In genomic region chr14:69048456-69048855, GRCh38 we compare ENCODE assay signal across 10 cellular contexts.
A peak's percentile ranks its signal among the peaks of the same experiment; 100 is the strongest.
DNase-seq lines count a peak whose midpoint lies in the region; ATAC-seq, FAIRE-seq and TF ChIP-seq lines count a peak whose summit lies in the region.
"Had no signal": no experiment of that assay in that cellular context is flagged by ENCODE, and none has a peak within 500 bp of the region (broad histone marks: within the 10 kb centered on the region; RNA-seq: fewer than 3 reads in every experiment).

No MANE protein-coding gene starts in this region.

- no peak for FAIRE-seq in GM19239 (lab: Jason Lieb, UNC)
- FAIRE-seq: colon had no signal

- BruUV-seq in IMR-90 (replicated peaks; lab: Mats Ljungman, UMichigan), result no TSS peak

- intact Hi-C loops in IMR-90 (cut with micrococcal nuclease), result loop anchor here (10.0 kb wide), 1 partner anchor 46 kb away; no protein-coding TSS in a partner anchor

- no peak overlapping the region for H2BK120ac ChIP-seq in IMR-90 (ENCODE audit: low read depth, low read length)

- H3K23ac ChIP-seq in IMR-90 (ENCODE audit: low read depth, low read length), result no peak overlapping the region

- H2BK15ac ChIP-seq in IMR-90 (ENCODE audit: low read depth, low read length), result 0 out of 3 replicates have a peak overlapping the region, but pooled peaks have one; percentile 4

- H3K27ac ChIP-seq in IMR-90 (ENCODE audit: insufficient read depth, low read length), result no peak overlapping the region

- H2AK9ac ChIP-seq in IMR-90 (replicated peaks; ENCODE audit: low read depth, low read length, poor library complexity), result no peak overlapping the region

- CTCF ChIA-PET in IMR-90 (lab: Yijun Ruan, JAX) (no interaction called here), WTC11 (lab: Charles Lee) (no interaction called here)

- no peak overlapping the region for H2BK20ac ChIP-seq in IMR-90 (ENCODE audit: low read depth, low read length)

- no peak overlapping the region for H4K8ac ChIP-seq in IMR-90 (ENCODE audit: low read depth in 2 of 2, low read length in 2 of 2)

- H2AK5ac ChIP-seq in IMR-90 (ENCODE audit: low read depth, low read length), result peak overlapping the region; percentile 60; the same call in 1 of the 2 replicates

- H3K18ac ChIP-seq in IMR-90 (ENCODE audit: low read depth, low read length), result 0 out of 2 replicates have a peak overlapping the region, but pooled peaks have one; percentile 18

- no peak overlapping the region for H4K5ac ChIP-seq in IMR-90 (ENCODE audit: low read depth, low read length)

- H3K9me1 ChIP-seq in IMR-90 (ENCODE audit: insufficient read depth, low read length), result peaks cover 53% of the 10 kb centered on the region

- H3K27ac Mint-ChIP-seq in WTC11, result 0 out of 2 replicates have a peak overlapping the region, but pooled peaks have one; percentile 44

- H3K27me3 Mint-ChIP-seq in WTC11 (ENCODE audit: low read depth), result no peaks in the 10 kb centered on the region

- no peak overlapping the region for H2BK5ac ChIP-seq in IMR-90 (ENCODE audit: low read depth, low read length, poor library complexity, severe bottlenecking)

- peak; percentile 63 for DNase-seq in COR-L47 (lab: John Stamatoyannopoulos, UW)
- no peak for DNase-seq in IMR-90
- no peak for DNase-seq in WTC11 (ENCODE audit: low spot score)
- DNase-seq in kidney tubule cell (ENCODE audit: low spot score), result peak; percentile 53
- DNase-seq in GM19239 (ENCODE audit: insufficient read length, low spot score), result no peak
- DNase-seq in NCI-H1436 treated with DMSO at 0.1 percent for 48 hours (lab: John Stamatoyannopoulos, UW), result no peak
- no peak for DNase-seq in MG63

- H3K36me3 Mint-ChIP-seq in WTC11, result peaks cover 3% of the 10 kb centered on the region; the same call in 1 of the 2 replicates

- no peak overlapping the region for H3K4me3 Mint-ChIP-seq in WTC11

- H3K4me1 Mint-ChIP-seq in WTC11, result peaks cover 59% of the 10 kb centered on the region

- WGBS in IMR-90 (ENCODE audit: extremely low coverage in 2 of 2, insufficient read length in 1 of 2), 2 experiments, result no CpG with 5 or more reads among the region's 3 CpGs

- TF ChIP-seq RAD21 in IMR-90 (IDR thresholded peaks at IDR 0.05; ENCODE audit: low read length), result no peak

- no peak for ATAC-seq in IMR-90 (ENCODE audit: low read depth)
- no peak for ATAC-seq in WTC11
- no peak for ATAC-seq in HG03432 (IDR thresholded peaks at IDR 0.05; ENCODE audit: unreplicated experiment)
- ATAC-seq: Panc1 had no signal

- H3K4me2 ChIP-seq in IMR-90 (ENCODE audit: low read depth, low read length), result no peak overlapping the region

- no peak for TF ChIP-seq POLR2A in IMR-90 (IDR thresholded peaks at IDR 0.05; ENCODE audit: low read depth, low read length)

- dilution Hi-C loops in IMR-90 (cut with HindIII; ENCODE audit: low sequenced_read_pairs, unreplicated experiment), result no loop called here

- H3K27me3 ChIP-seq in IMR-90 (ENCODE audit: control insufficient read depth, insufficient read depth, low read length), result no peaks in the 10 kb centered on the region
- no peaks in the 10 kb centered on the region for H3K27me3 ChIP-seq in MG63

- no peak overlapping the region for H4K91ac ChIP-seq in IMR-90 (ENCODE audit: insufficient read depth, low read depth, low read length)

- no peak overlapping the region for H3K14ac ChIP-seq in IMR-90 (replicated peaks; ENCODE audit: low read depth, low read length)

- in situ Hi-C loops in IMR-90 (cut with MboI; ENCODE audit: low sequenced_read_pairs), result no loop called here

- peaks cover 22 to 73% of the 10 kb centered on the region in 2 experiments for H3K79me1 ChIP-seq in IMR-90 (ENCODE audit: low read depth in 1 of 2, low read length in 2 of 2)

- POLR2A ChIA-PET in IMR-90 (lab: Charles Lee; ENCODE audit: unreplicated experiment), result interaction anchor here (0.7 kb wide), 1 partner anchor 44 kb away, joined by 3 read pairs; no protein-coding TSS in a partner anchor
- POLR2A ChIA-PET in WTC11 (lab: Charles Lee), result interaction anchor here (1.3 kb wide), 1 partner anchor 10 kb away, joined by 3 read pairs; no protein-coding TSS in a partner anchor

- H2AFZ ChIP-seq in IMR-90 (replicated peaks; ENCODE audit: low read length, poor library complexity), result no peak overlapping the region

- H3K56ac ChIP-seq in IMR-90 (ENCODE audit: extremely low read depth, insufficient read depth, low read length), result no peak overlapping the region

- peaks cover 44% of the 10 kb centered on the region for H3K4me1 ChIP-seq in IMR-90 (ENCODE audit: control insufficient read depth, insufficient read depth, low read length)

- no peaks in the 10 kb centered on the region for H3K9me3 Mint-ChIP-seq in WTC11

- no peak for TF ChIP-seq CTCF in IMR-90 (conservative IDR thresholded peaks at IDR 0.05; ENCODE audit: low read depth, low read length)
- no peak for TF ChIP-seq CTCF in WTC11 (IDR thresholded peaks at IDR 0.05)

- H3K4me3 ChIP-seq in IMR-90 (ENCODE audit: insufficient read depth, low read depth, low read length), result no peak overlapping the region
- no peak overlapping the region for H3K4me3 ChIP-seq in MG63

- no peak overlapping the region for H3K9ac ChIP-seq in IMR-90 (ENCODE audit: low read depth, low read length)

- no peaks in the 10 kb centered on the region for H3K9me3 ChIP-seq in IMR-90 (ENCODE audit: control insufficient read depth, insufficient read depth, low read length)
- H3K9me3 ChIP-seq in MG63, result no peaks in the 10 kb centered on the region

- H3K36me3 ChIP-seq in IMR-90 (ENCODE audit: control insufficient read depth, insufficient read depth, low read length) (peaks cover 4% of the 10 kb centered on the region), MG63 (no peaks in the 10 kb centered on the region)

- peaks cover 14% of the 10 kb centered on the region; the same call in 1 of the 2 replicates for H4K20me1 ChIP-seq in IMR-90 (ENCODE audit: insufficient read depth, low read length)

- H3K4ac ChIP-seq in IMR-90 (ENCODE audit: low read depth, low read length), result peak overlapping the region; percentile 50; the same call in 1 of the 2 replicates

TF ChIP-seq in IMR-90, 13 proteins besides CTCF, POLR2A, EP300 and RAD21 (continues in another document):
- no peak for TF ChIP-seq SMC3 (IDR thresholded peaks at IDR 0.05; ENCODE audit: low read depth, low read length)
- TF ChIP-seq MAZ (IDR thresholded peaks at IDR 0.05; ENCODE audit: borderline replicate concordance, low read depth, low read length), result no peak
- TF ChIP-seq CHD1 (IDR thresholded peaks at IDR 0.05; ENCODE audit: low read depth, low read length), result no peak
- no peak for TF ChIP-seq BHLHE40 (IDR thresholded peaks at IDR 0.05; ENCODE audit: low read depth, low read length)
- TF ChIP-seq MAFK (IDR thresholded peaks at IDR 0.05; ENCODE audit: low read depth, low read length), result no peak
- no peak for TF ChIP-seq CEBPB (IDR thresholded peaks at IDR 0.05; ENCODE audit: low read depth, low read length)
- no peak for TF ChIP-seq RFX5 (IDR thresholded peaks at IDR 0.05; ENCODE audit: low read depth, low read length)
- TF ChIP-seq RCOR1 (IDR thresholded peaks at IDR 0.05; ENCODE audit: insufficient replicate concordance, low read length), result no peak
- no peak for TF ChIP-seq ELK1 (IDR thresholded peaks at IDR 0.05; ENCODE audit: borderline replicate concordance, low read depth, low read length)
- no peak for TF ChIP-seq MXI1 (IDR thresholded peaks at IDR 0.05; ENCODE audit: borderline replicate concordance, low read depth, low read length)

TF ChIP-seq in WTC11, 78 proteins besides CTCF, POLR2A, EP300 and RAD21 (continues in another document):
- TF ChIP-seq ZNF512 (CRISPR knock-in tag; IDR thresholded peaks at IDR 0.05; ENCODE audit: borderline replicate concordance) (no peak), NFE2L1 (CRISPR knock-in tag; IDR thresholded peaks at IDR 0.05) (no peak), USF2 (CRISPR knock-in tag; IDR thresholded peaks at IDR 0.05) (no peak), RORB (CRISPR knock-in tag; IDR thresholded peaks at IDR 0.05) (no peak), HMGA2 (CRISPR knock-in tag; IDR thresholded peaks at IDR 0.05) (no peak), IRF1 (CRISPR knock-in tag; IDR thresholded peaks at IDR 0.05) (no peak), GRHL2 (CRISPR knock-in tag; IDR thresholded peaks at IDR 0.05; ENCODE audit: insufficient replicate concordance, severe bottlenecking) (no peak), MLX (CRISPR knock-in tag; IDR thresholded peaks at IDR 0.05) (no peak), GABPB1 (CRISPR knock-in tag; IDR thresholded peaks at IDR 0.05) (no peak), KAT7 (CRISPR knock-in tag; IDR thresholded peaks at IDR 0.05; ENCODE audit: borderline replicate concordance) (no peak)

Comparison
In these comparisons a context has a peak if more than half of its experiments do, and no peak if none do; other contexts are left out.
1. DNase-seq: peak in COR-L47 (single experiment) and kidney tubule cell (single experiment); none in IMR-90 (single experiment), WTC11 (single experiment), GM19239 (single experiment), NCI-H1436 treated with DMSO at 0.1 percent for 48 hours (single experiment) and MG63 (single experiment).